ENCODE assay signal across 28 cellular contexts in genomic region chr14:94237983-94238382, GRCh38. TPM values are rescaled to one million over a fixed set of nuclear protein-coding genes. Genes with fewer than 3 reads are reported as not detected.
"Had no signal": no experiment of that assay in that cellular context is flagged by ENCODE, and none has a peak within 500 bp of the region (broad histone marks: within the 10 kb centered on the region; RNA-seq: fewer than 3 reads in every experiment).

No MANE protein-coding gene starts in this region.

- H3K9ac ChIP-seq: KMS-11, SK-N-SH had no signal

- H3K4me1 ChIP-seq: colonic mucosa, Peyer's patch, SJCRH30 had no signal

- H3K4me3 Mint-ChIP-seq: activated CD8-positive, alpha-beta T cell treated with anti-CD3 and anti-CD28 coated beads for 36 hours; activated naive CD8-positive, alpha-beta T cell had no signal

- H3K9me3 Mint-ChIP-seq: activated CD8-positive, alpha-beta T cell treated with anti-CD3 and anti-CD28 coated beads for 36 hours had no signal

- H3K9me3 ChIP-seq: colonic mucosa, Peyer's patch, SJCRH30, SK-N-SH had no signal

- DNase-seq: activated CD4-positive, alpha-beta T cell treated with anti-CD3 and anti-CD28 coated beads for 4 hours; activated CD8-positive, alpha-beta memory T cell treated with anti-CD3 and anti-CD28 coated beads, Interleukin-2, amount 50 U/mL, for 48 hours; activated CD8-positive, alpha-beta T cell treated with anti-CD3 and anti-CD28 coated beads for 36 hours; activated effector memory CD4-positive, alpha-beta T cell treated with Interleukin-2 at 50 U/mL for 16 hours; activated naive CD4-positive, alpha-beta T cell; activated T-cell treated with anti-CD3 and anti-CD28 coated beads, Interleukin-2, amount 50 U/mL, for 1 hour; anterior cingulate cortex; cerebellar nuclear complex; colonic mucosa; NCI-H1092 treated with DMSO at 0.1 percent for 48 hours; NCI-H1417 treated with DMSO at 0.1 percent for 48 hours; NCI-H1694; NCI-H2029; NCI-H345; NCI-H510A; NCI-H69; Peyer's patch; Right ventricle myocardium superior; SJCRH30; SK-N-SH; T-helper 1 cell had no signal

- H3K27ac Mint-ChIP-seq: activated CD8-positive, alpha-beta T cell treated with anti-CD3 and anti-CD28 coated beads for 36 hours; activated naive CD8-positive, alpha-beta T cell had no signal

- H3K27me3 ChIP-seq: colonic mucosa, Peyer's patch, SJCRH30 had no signal

- ATAC-seq: activated CD8-positive, alpha-beta T cell treated with anti-CD3 and anti-CD28 coated beads for 36 hours had no signal

- H3K4me2 ChIP-seq: KMS-11, SK-N-SH had no signal

- H3K4me3 ChIP-seq: colonic mucosa, Peyer's patch, SJCRH30 had no signal

- H3K36me3 ChIP-seq: colonic mucosa, Peyer's patch had no signal

- H3K27ac ChIP-seq: colonic mucosa, KMS-11, Peyer's patch, RWPE1, SJCRH30, VCaP had no signal

RNA-seq across cellular contexts. Expression of gene SERPINA10, which starts 55.1 kb away (rescaled TPM):
- total RNA-seq: activated CD8-positive, alpha-beta T cell treated with anti-CD3 and anti-CD28 coated beads for 36 hours; cardiac septum; MCF 10A; Peyer's patch; Right ventricle myocardium superior; SJCRH30; T-helper 2 cell treated with Interferon-gamma antibody and Interleukin-4, amounts not matched to agents 100 ng/mL and 5 ng/mL, for 36 hours had no signal
